Comparison of ENCODE assay signal across 17 cellular contexts in genomic region chr2:173982182-173982714, GRCh38. TPM values are rescaled to one million over a fixed set of nuclear protein-coding genes. Genes with fewer than 3 reads are reported as not detected.
A peak's percentile ranks its signal among the peaks of the same experiment; 100 is the strongest.
DNase-seq lines count a peak whose midpoint lies in the region; ATAC-seq, FAIRE-seq and TF ChIP-seq lines count a peak whose summit lies in the region.
"Had no signal": no experiment of that assay in that cellular context is flagged by ENCODE, and none has a peak within 500 bp of the region (broad histone marks: within the 10 kb centered on the region; RNA-seq: fewer than 3 reads in every experiment).

No MANE protein-coding gene starts in this region.

- H3K36me3 Mint-ChIP-seq in H9 (ENCODE audit: insufficient read depth in 1 of 3, low read depth in 3 of 3) (no peaks in the 10 kb centered on the region), MCF 10A (ENCODE audit: insufficient read depth, unreplicated experiment) (no peaks in the 10 kb centered on the region), neural progenitor cell (no peaks in the 10 kb centered on the region)
- H3K36me3 Mint-ChIP-seq: natural killer cell had no signal

- H2BK5ac ChIP-seq in H9 (ENCODE audit: insufficient read length, low read length) = no peak overlapping the region

- H4K20me1 ChIP-seq in H9 (ENCODE audit: control insufficient read depth, insufficient read depth, insufficient read length) (no peaks in the 10 kb centered on the region), neural progenitor cell (ENCODE audit: low read depth) (no peaks in the 10 kb centered on the region)

- POLR2A ChIA-PET in A549 (lab: Yijun Ruan, JAX) = no interaction called here
- POLR2A ChIA-PET in MCF 10A (lab: Yijun Ruan, JAX) = interaction anchor here (0.7 to 4.8 kb wide), 14 partner anchors 9 to 235 kb away, joined by 3 to 25 read pairs (median 4); no protein-coding TSS in a partner anchor

- no peak overlapping the region for H2AFZ ChIP-seq in H9 (ENCODE audit: low read length)
- peak overlapping the region; percentile 54 for H2AFZ ChIP-seq in neural progenitor cell (replicated peaks)

- H3K9ac ChIP-seq in H9 (ENCODE audit: extremely low read depth, insufficient read length, low read length) (no peak overlapping the region), neural progenitor cell (no peak overlapping the region)

- no peaks in the 10 kb centered on the region for H3F3A ChIP-seq in neural progenitor cell (ENCODE audit: low read depth)

- no TSS peak for BruUV-seq in MCF 10A (replicated peaks; lab: Mats Ljungman, UMichigan)

- WGBS in A549 (ENCODE audit: missing lambda C conversion rate) = 95% methylated on average over 2 of the region's 2 CpGs
- no CpG with 5 or more reads among the region's 2 CpGs for WGBS in H9 (ENCODE audit: extremely low coverage, insufficient read length, low lambda C conversion rate)

- H3K23ac ChIP-seq in H9 (ENCODE audit: insufficient read length, low read depth, low read length) = no peak overlapping the region

- no peak overlapping the region for H2BK20ac ChIP-seq in H9 (ENCODE audit: low read depth, low read length, poor library complexity, severe bottlenecking)

- peaks cover 1% of the 10 kb centered on the region; the same call in 1 of the 2 replicates for H3K27me3 Mint-ChIP-seq in H9 (ENCODE audit: low read depth)
- H3K27me3 Mint-ChIP-seq in MCF 10A (ENCODE audit: insufficient read depth, unreplicated experiment) = no peaks in the 10 kb centered on the region
- peaks cover 2% of the 10 kb centered on the region for H3K27me3 Mint-ChIP-seq in neural progenitor cell (ENCODE audit: insufficient read depth, low read depth)

- no peak overlapping the region for H3K56ac ChIP-seq in H9 (ENCODE audit: insufficient read length, low read depth, low read length)

- no peaks in the 10 kb centered on the region for H3K36me3 ChIP-seq in neural progenitor cell

- H3K9me3 ChIP-seq in A549 (no peaks in the 10 kb centered on the region), H9 (ENCODE audit: control insufficient read depth, low read depth, low read length) (no peaks in the 10 kb centered on the region), neural progenitor cell (ENCODE audit: low read depth) (no peaks in the 10 kb centered on the region)
- H3K9me3 ChIP-seq: body of pancreas had no signal

- H3K4me1 ChIP-seq in A549 = peaks cover 48% of the 10 kb centered on the region
- H3K4me1 ChIP-seq in H9 (ENCODE audit: insufficient read depth, low read length) = peaks cover 4% of the 10 kb centered on the region; the same call in 1 of the 2 replicates
- peaks cover 8% of the 10 kb centered on the region for H3K4me1 ChIP-seq in neural progenitor cell

- TF ChIP-seq POLR2A in A549 (IDR thresholded peaks at IDR 0.05; ENCODE audit: low read length) = no peak

- H2AK5ac ChIP-seq in H9 (ENCODE audit: insufficient read length, low read length) = no peak overlapping the region

- no peak for FAIRE-seq in A549 (lab: Jason Lieb, UNC)
- FAIRE-seq: frontal cortex had no signal

- no peak overlapping the region for H3K14ac ChIP-seq in H9 (ENCODE audit: insufficient read depth, low read length)

- H2BK15ac ChIP-seq in H9 (ENCODE audit: low read depth, low read length) = no peak overlapping the region

- TF ChIP-seq CTCF in A549 (IDR thresholded peaks at IDR 0.05) (no peak), H9 (conservative IDR thresholded peaks at IDR 0.05) (no peak), MCF 10A (IDR thresholded peaks at IDR 0.05; ENCODE audit: unreplicated experiment) (no peak), neural progenitor cell (IDR thresholded peaks at IDR 0.05) (no peak), GM20000 (IDR thresholded peaks at IDR 0.05; ENCODE audit: extremely low read depth, missing control alignments) (no peak)

- no peak overlapping the region for H2BK12ac ChIP-seq in H9 (ENCODE audit: insufficient read length, low read depth, low read length)

- DNase-seq in A549 (ENCODE audit: low read depth in 1 of 2, low spot score in 1 of 2) = no peak
- no peak for DNase-seq in H9
- DNase-seq in MCF 10A (ENCODE audit: unreplicated experiment) = no peak
- DNase-seq in neural progenitor cell (ENCODE audit: low spot score) = no peak
- DNase-seq in GM20000 (ENCODE audit: low spot score) = no peak
- no peak for DNase-seq in stimulated activated CD4-positive, alpha-beta T cell treated with anti-CD3 and anti-CD28 coated beads, Interleukin-4, amount 100 ng/mL, for 24 hours
- DNase-seq: activated CD4-positive, CD25-positive, alpha-beta regulatory T cell treated with anti-CD3 and anti-CD28 coated beads, Interleukin-2, amount 50 U/mL, for 72 hours; activated naive CD4-positive, alpha-beta T cell treated with Interleukin-2 at 50 U/mL for 16 hours; MV-4-11; natural killer cell; NCI-H2029; stimulated activated CD4-positive, alpha-beta T cell treated with anti-CD3 and anti-CD28 coated beads, Interleukin-2, amount 100 ng/mL, for 24 hours; T1000 had no signal

- intact Hi-C loops in MCF 10A (cut with micrococcal nuclease) = no loop called here

- peak overlapping the region; percentile 33 for H3K4me2 ChIP-seq in A549
- no peak overlapping the region for H3K4me2 ChIP-seq in H9 (ENCODE audit: insufficient read depth, insufficient read length, low read length)
- H3K4me2 ChIP-seq in neural progenitor cell = no peak overlapping the region

- H4K5ac ChIP-seq in H9 (ENCODE audit: insufficient read length, low read depth, low read length) = no peak overlapping the region

- TF ChIP-seq RAD21 in A549 (conservative IDR thresholded peaks at IDR 0.05 in 1 of 2, IDR thresholded peaks at IDR 0.05 in 1 of 2) = no peak

- H4K91ac ChIP-seq in H9 (ENCODE audit: insufficient read length, low read depth, low read length) = no peak overlapping the region

- no peak overlapping the region for H4K8ac ChIP-seq in H9 (replicated peaks; ENCODE audit: insufficient read length, low read depth, low read length)

- H3K4me3 ChIP-seq in A549 = no peak overlapping the region
- no peak overlapping the region for H3K4me3 ChIP-seq in neural progenitor cell
- H3K4me3 ChIP-seq: body of pancreas had no signal

- no peaks in the 10 kb centered on the region for H3K23me2 ChIP-seq in H9 (ENCODE audit: insufficient read length, low read depth, low read length, poor library complexity, severe bottlenecking)

- no peak overlapping the region for H3K18ac ChIP-seq in H9 (ENCODE audit: insufficient read length, low read depth, low read length)

- H3K9me3 Mint-ChIP-seq in H9 = no peaks in the 10 kb centered on the region
- H3K9me3 Mint-ChIP-seq in MCF 10A (ENCODE audit: unreplicated experiment) = no peaks in the 10 kb centered on the region
- H3K9me3 Mint-ChIP-seq in neural progenitor cell = no peaks in the 10 kb centered on the region
- H3K9me3 Mint-ChIP-seq: memory B cell, natural killer cell had no signal

- no peaks in the 10 kb centered on the region for H3K79me1 ChIP-seq in H9 (ENCODE audit: insufficient read depth, low read depth, low read length, poor library complexity, severe bottlenecking)

- CTCF ChIA-PET in A549 (lab: Yijun Ruan, JAX) = interaction anchor here (1.5 kb wide), 1 partner anchor 9 kb away, joined by 4 read pairs; no protein-coding TSS in a partner anchor
- CTCF ChIA-PET in MCF 10A (lab: Yijun Ruan, JAX) = interaction anchor here (0.6 kb wide), 1 partner anchor 352 kb away, joined by 4 read pairs; no protein-coding TSS in a partner anchor

- no peak overlapping the region for H3K4ac ChIP-seq in H9 (ENCODE audit: low read depth, low read length)

- TF ChIP-seq EP300 in A549 (IDR thresholded peaks at IDR 0.05) = no peak

- H3K27ac ChIP-seq in A549 (peak overlapping the region; percentile 52 to 72), H9 (ENCODE audit: insufficient read length, low read depth, low read length) (no peak overlapping the region), neural progenitor cell (no peak overlapping the region)

- H2BK120ac ChIP-seq in H9 (ENCODE audit: low read depth, low read length, poor library complexity, severe bottlenecking) = peak overlapping the region; percentile 77

- H3K27ac Mint-ChIP-seq in H9 (peak overlapping the region in 1 of 3 experiments; percentile 18; a peak in 1 of 7 replicates), MCF 10A (ENCODE audit: low read depth, unreplicated experiment) (peak overlapping the region; percentile 79), neural progenitor cell (no peak overlapping the region)
- H3K27ac Mint-ChIP-seq: memory B cell, natural killer cell had no signal

- ATAC-seq in A549 (no peak), HG02763 (IDR thresholded peaks at IDR 0.05; ENCODE audit: unreplicated experiment) (no peak)
- ATAC-seq: natural killer cell had no signal

- H3K4me3 Mint-ChIP-seq in H9 (no peak overlapping the region), MCF 10A (ENCODE audit: unreplicated experiment) (no peak overlapping the region), neural progenitor cell (no peak overlapping the region)
- H3K4me3 Mint-ChIP-seq: memory B cell, natural killer cell had no signal

- no peak overlapping the region for H3T11ph ChIP-seq in H9 (ENCODE audit: low read length)

- peaks cover 11 to 16% of the 10 kb centered on the region in 2 experiments for H3K4me1 Mint-ChIP-seq in H9
- peaks cover 52% of the 10 kb centered on the region for H3K4me1 Mint-ChIP-seq in MCF 10A (ENCODE audit: insufficient read depth, unreplicated experiment)
- H3K4me1 Mint-ChIP-seq in neural progenitor cell = peaks cover 6% of the 10 kb centered on the region
- H3K4me1 Mint-ChIP-seq: natural killer cell had no signal

- H3K79me2 ChIP-seq in H9 (ENCODE audit: insufficient read depth, low read length) (no peaks in the 10 kb centered on the region), neural progenitor cell (ENCODE audit: low read depth) (no peaks in the 10 kb centered on the region)

- H3K27me3 ChIP-seq in H9 (ENCODE audit: insufficient read depth, low read length) (no peaks in the 10 kb centered on the region), neural progenitor cell (no peaks in the 10 kb centered on the region)
- H3K27me3 ChIP-seq: body of pancreas had no signal

TF ChIP-seq in A549, 52 proteins besides CTCF, POLR2A, EP300 and RAD21 (continues in another document):
- TF ChIP-seq RNF2 (IDR thresholded peaks at IDR 0.05; ENCODE audit: borderline replicate concordance, low read depth) (no peak), ZC3H11A (IDR thresholded peaks at IDR 0.05) (no peak), SREBF2 (IDR thresholded peaks at IDR 0.05) (no peak)

RNA-seq across cellular contexts. Expression of gene SP3, which starts 17.1 kb away (rescaled TPM):
- polyA plus RNA-seq in A549 (2011; rRNA removed) (83.1 and 94.5 TPM in 2 replicates), A549 (2017; fragmentation: RNase III; extraction: RNeasy Plus Mini Kit Qiagen cat#74134 plus additional on column Dnase treatment) (40.1 to 41.8 TPM (median 40.3 TPM) in 3 replicates)
- 16.8 and 21.8 TPM in 2 replicates for polyA plus RNA-seq in A549 (2012; cell fraction: cytosol; rRNA removed)
- polyA plus RNA-seq in A549 (2012; cell fraction: nucleus; rRNA removed) = 10.8 and 11.8 TPM in 2 replicates
- polyA minus RNA-seq in A549 (2011; rRNA and poly(A)+ RNA removed) = 80.7 and 84.4 TPM in 2 replicates
- total RNA-seq in H9 (2021) (86.3 and 87.6 TPM in 2 replicates), MCF 10A (2022) (62.1 and 73.8 TPM in 2 replicates), neural progenitor cell (ENCODE audit: low replicate concordance) (148 and 210 TPM in 2 replicates)

Comparison
In these comparisons a context has a peak if more than half of its experiments do, and no peak if none do; other contexts are left out.
1. H3K27ac ChIP-seq: peak in A549 (2 of 2); none in H9 (single experiment) and neural progenitor cell (single experiment).